Comparison of ENCODE assay signal across 9 cellular contexts in the genomic region with DNA sequence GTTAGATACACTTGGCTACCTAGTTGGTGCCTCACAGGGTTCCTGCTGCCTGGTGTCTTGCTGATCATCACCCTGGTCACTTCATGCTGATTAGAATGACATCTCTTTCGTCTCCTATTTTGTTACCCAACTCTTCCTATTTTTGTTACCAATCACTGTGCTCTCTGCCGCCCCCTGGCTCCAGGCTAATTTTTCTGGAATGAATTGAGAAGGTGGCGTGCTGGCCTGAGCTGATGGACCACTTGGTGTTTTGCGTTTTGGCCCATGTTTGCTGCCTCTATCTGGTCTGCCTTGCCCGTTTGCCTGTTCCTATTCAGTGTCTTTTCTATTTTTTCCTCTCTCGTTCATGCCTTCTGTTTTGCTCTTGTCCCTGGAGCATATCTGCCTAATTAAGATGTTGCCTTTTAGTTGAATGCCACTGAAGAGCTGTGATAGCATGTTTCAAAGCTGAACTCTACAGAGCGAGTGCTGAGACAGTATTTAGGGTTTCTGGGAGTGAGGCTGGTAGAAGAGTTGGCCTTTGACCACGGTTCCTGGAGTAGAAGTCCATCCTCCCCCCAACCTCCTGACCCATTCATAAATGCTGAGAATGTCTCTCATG. TPM values are rescaled to one million over a fixed set of nuclear protein-coding genes. Genes with fewer than 3 reads are reported as not detected.
DNase-seq lines count a peak whose midpoint lies in the region; TF ChIP-seq lines count a peak whose summit lies in the region.
"Had no signal": no experiment of that assay in that cellular context is flagged by ENCODE, and none has a peak within 500 bp of the region (broad histone marks: within the 10 kb centered on the region; RNA-seq: fewer than 3 reads in every experiment).

No MANE protein-coding gene starts in this region.

- peaks cover 59% of the 10 kb centered on the region for H3K36me3 ChIP-seq in OCI-LY3 (replicated peaks; ENCODE audit: low read depth, low read length)
- H3K36me3 ChIP-seq in adrenal gland (replicated peaks in 1 of 2), result peaks cover 0 to 61% of the 10 kb centered on the region in 2 donors
- peaks cover 53 to 82% (median 78%) of the 10 kb centered on the region in 4 donors for H3K36me3 ChIP-seq in stomach

- no peak for TF ChIP-seq EP300 in stomach (IDR thresholded peaks at IDR 0.05)

- no peak overlapping the region for H2AFZ ChIP-seq in OCI-LY3 (ENCODE audit: low read depth, low read length)

- WGBS in adrenal gland, 4 donors, result 53 to 60% (median 56%) methylated on average over 8 of the region's 8 CpGs
- WGBS in stomach, 5 donors, result 34 to 42% (median 39%) methylated on average over 8 of the region's 8 CpGs

- no peak overlapping the region for H3K4me3 ChIP-seq in OCI-LY3 (ENCODE audit: low read length)
- H3K4me3 ChIP-seq in adrenal gland, result no peak overlapping the region
- no peak overlapping the region for H3K4me3 ChIP-seq in stomach
- H3K4me3 ChIP-seq: BLaER1 had no signal

- H3K4me2 ChIP-seq in OCI-LY3 (ENCODE audit: low read length), result no peak overlapping the region
- H3K4me2 ChIP-seq: BLaER1 had no signal

- intact Hi-C loops in adrenal gland (cut with DNase I) (loop anchor here in 1 of 2 donors (10.0 kb wide), 1 partner anchor 170 kb away; a partner anchor contains a TSS), stomach (cut with DNase I; ENCODE audit: low total_unique reads) (loop anchor here (10.0 kb wide), 1 partner anchor 110 kb away; no protein-coding TSS in a partner anchor)

- H3K9me3 ChIP-seq in OCI-LY3 (ENCODE audit: insufficient read depth, low read length) (no peaks in the 10 kb centered on the region), adrenal gland (replicated peaks in 1 of 3) (no peaks in the 10 kb centered on the region), stomach (no peaks in the 10 kb centered on the region)
- H3K9me3 ChIP-seq: BLaER1 had no signal

- H4K20me1 ChIP-seq in OCI-LY3 (ENCODE audit: insufficient read depth, low read length), result peaks cover 18% of the 10 kb centered on the region

- H3K27ac ChIP-seq in OCI-LY3 (ENCODE audit: low read length), result peak overlapping the region; percentile 65; the same call in 1 of the 2 replicates
- peak overlapping the region in 2 of 5 donors; percentile 7 to 76 for H3K27ac ChIP-seq in adrenal gland
- peak overlapping the region in 1 of 5 donors; percentile 30 for H3K27ac ChIP-seq in stomach
- H3K27ac ChIP-seq: BLaER1 had no signal

- TF ChIP-seq POLR2A in adrenal gland (IDR thresholded peaks at IDR 0.05) (no peak), stomach (IDR thresholded peaks at IDR 0.05) (no peak)

- TF ChIP-seq CTCF in OCI-LY3 (IDR thresholded peaks at IDR 0.05; ENCODE audit: low read depth, low read length) (peak; percentile 88), adrenal gland (IDR thresholded peaks at IDR 0.05) (peak; percentile 38 to 77 (median 62)), stomach (IDR thresholded peaks at IDR 0.05) (peak in 5 of 7 experiments; percentile 47 to 71 (median 66))

- peaks cover 76% of the 10 kb centered on the region for H3K79me2 ChIP-seq in OCI-LY3 (ENCODE audit: low read length)

- peaks cover 38% of the 10 kb centered on the region for H3K4me1 ChIP-seq in OCI-LY3 (ENCODE audit: low read length)
- H3K4me1 ChIP-seq in adrenal gland (replicated peaks in 1 of 2), result peaks cover 0 to 12% of the 10 kb centered on the region in 2 donors
- H3K4me1 ChIP-seq in stomach, result peaks cover 7 to 28% (median 17%) of the 10 kb centered on the region in 4 donors

- no peak overlapping the region for H3K9ac ChIP-seq in OCI-LY3 (ENCODE audit: low read length)
- H3K9ac ChIP-seq: BLaER1 had no signal

- DNase-seq in NCI-H1092 treated with DMSO at 0.1 percent for 48 hours (lab: John Stamatoyannopoulos, UW) (peak; percentile 10), NCI-H1092 (lab: John Stamatoyannopoulos, UW) (no peak), adrenal gland (peak in 4 of 7 donors; percentile 58 to 88 (median 71)), inferior parietal cortex (ENCODE audit: extremely low spot score) (peak; percentile 86), stomach (peak; percentile 71), NCI-H146 treated with DMSO at 0.1 percent for 48 hours (lab: John Stamatoyannopoulos, UW; ENCODE audit: unreplicated experiment) (no peak), NCI-H774 (lab: John Stamatoyannopoulos, UW) (no peak)

- H3K27me3 ChIP-seq in OCI-LY3 (ENCODE audit: low read depth, low read length), result no peaks in the 10 kb centered on the region
- H3K27me3 ChIP-seq in adrenal gland, result no peaks in the 10 kb centered on the region
- no peaks in the 10 kb centered on the region for H3K27me3 ChIP-seq in stomach
- H3K27me3 ChIP-seq: BLaER1 had no signal

RNA-seq across cellular contexts. Expression of a gene that starts 5.9 kb away (rescaled TPM):
- 100 to 1,000 TPM; 207 to 498 (median 324) TPM for total RNA-seq in adrenal gland
- 1,000 to 10,000 TPM in 2 of 3 donors, 100 to 1,000 TPM in 1; 619 to 1,513 (median 1,039) TPM for polyA plus RNA-seq in adrenal gland
- total RNA-seq in stomach, result 100 to 1,000 TPM; 155 to 438 (median 370) TPM
- 100 to 1,000 TPM; 592 to 929 (median 872) TPM for polyA plus RNA-seq in stomach

RNA-seq across cellular contexts. Expression of a gene that starts 12.4 kb away (rescaled TPM):
- 10 to 100 TPM; 24.4 to 44.2 (median 26.9) TPM for total RNA-seq in adrenal gland
- polyA plus RNA-seq in adrenal gland, result 10 to 100 TPM in 1 of 3 donors, 1 to 10 TPM in 2; 5.1 to 27.0 (median 6.9) TPM
- total RNA-seq in stomach, result 10 to 100 TPM; 15.8 to 47.3 (median 20.0) TPM
- 1 to 10 TPM; 5.1 to 9.5 (median 8.8) TPM for polyA plus RNA-seq in stomach

RNA-seq across cellular contexts. Expression of a gene that starts 18.1 kb away (rescaled TPM):
- 100 to 1,000 TPM in 4 of 8 donors, 10 to 100 TPM in 4; 80.4 to 250 (median 132) TPM for total RNA-seq in adrenal gland
- polyA plus RNA-seq in adrenal gland, result 100 to 1,000 TPM in 2 of 3 donors, 10 to 100 TPM in 1; 39.5 to 217 (median 174) TPM
- total RNA-seq in stomach, result 100 to 1,000 TPM in 2 of 5 donors, 10 to 100 TPM in 3; 36.9 to 684 (median 86.5) TPM
- polyA plus RNA-seq in stomach, result 100 to 1,000 TPM; 195 to 221 (median 200) TPM

RNA-seq across cellular contexts. Expression of a gene that starts 56.1 kb away (rescaled TPM):
- 10 to 100 TPM in 2 of 8 donors, 1 to 10 TPM in 6; 1.1 to 11.8 (median 3.2) TPM for total RNA-seq in adrenal gland
- 10 to 100 TPM in 1 of 3 donors, 1 to 10 TPM in 1, under 1 TPM in 1; 0.46 to 20.1 (median 7.4) TPM for polyA plus RNA-seq in adrenal gland
- 1 to 10 TPM in 1 of 5 donors, under 1 TPM in 2, not detected in 2; 0.29 to 4.0 (median 0.37) TPM for total RNA-seq in stomach
- under 1 TPM; 0.06 to 0.15 (median 0.08) TPM for polyA plus RNA-seq in stomach

RNA-seq across cellular contexts. Expression of a gene that starts 57.7 kb away (rescaled TPM):
- total RNA-seq in adrenal gland (1 to 10 TPM; 1.0 to 6.9 (median 2.4) TPM), stomach (10 to 100 TPM in 1 of 5 donors, 1 to 10 TPM in 3, under 1 TPM in 1; 0.89 to 12.0 (median 1.8) TPM)
- polyA plus RNA-seq in adrenal gland (1 to 10 TPM in 2 of 3 donors, under 1 TPM in 1; 0.42 to 1.4 (median 1.2) TPM), stomach (1 to 10 TPM; 1.1 to 2.9 (median 1.4) TPM)

Comparison
In these comparisons a context has a peak if more than half of its experiments do, and no peak if none do; other contexts are left out.
1. DNase-seq: peak in NCI-H1092 treated with DMSO at 0.1 percent for 48 hours (single experiment), adrenal gland (4 of 7), inferior parietal cortex (single experiment) and stomach (single experiment); none in NCI-H1092 (single experiment), NCI-H146 treated with DMSO at 0.1 percent for 48 hours (single experiment) and NCI-H774 (single experiment).
2. Peak in every context shown above with its lines, with median percentiles within 50 percentile points of each other: CTCF ChIP-seq.